Comparison of ENCODE assay signal across 1 cellular context in the genomic region with DNA sequence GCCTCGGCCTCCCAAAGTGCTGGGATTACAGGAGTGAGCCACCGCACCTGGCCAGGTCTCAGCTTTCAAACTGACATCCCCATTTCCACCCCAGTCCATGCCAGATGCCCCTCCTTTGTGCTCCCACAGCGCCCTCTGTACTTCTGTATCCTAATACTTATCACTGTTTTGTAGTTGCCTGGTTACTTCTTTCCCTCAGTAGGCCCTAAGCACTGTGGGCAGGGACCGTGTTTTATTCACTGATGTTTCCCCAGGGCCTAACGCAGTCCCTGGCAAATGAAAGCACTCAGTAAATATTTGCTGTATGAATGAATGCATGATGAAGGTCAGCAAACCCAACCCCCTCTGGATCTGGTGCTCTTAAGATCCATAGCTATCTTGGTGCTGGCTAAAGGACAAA.
TF ChIP-seq lines count a peak whose summit lies in the region.

No MANE protein-coding gene starts in this region.

TF ChIP-seq in endothelial cell of umbilical vein, 7 proteins besides CTCF, POLR2A, EP300 and RAD21:
- no peak for TF ChIP-seq MYC (IDR thresholded peaks at IDR 0.05; ENCODE audit: low read depth, low read length)
- TF ChIP-seq JUN (IDR thresholded peaks at IDR 0.05; ENCODE audit: borderline replicate concordance, insufficient read depth, insufficient read length, low read depth), result no peak
- TF ChIP-seq POLR2AphosphoS5 (IDR thresholded peaks at IDR 0.05; ENCODE audit: insufficient read depth, low read depth, low read length), result no peak
- no peak for TF ChIP-seq MAX (IDR thresholded peaks at IDR 0.05; ENCODE audit: insufficient read depth, insufficient read length)
- no peak for TF ChIP-seq GATA2 (IDR thresholded peaks at IDR 0.05; ENCODE audit: insufficient read depth, insufficient read length, low read depth, low read length)
- TF ChIP-seq EZH2 (IDR thresholded peaks at IDR 0.05; ENCODE audit: borderline replicate concordance, low read depth, low read length, severe bottlenecking), result no peak
- no peak for TF ChIP-seq FOS (IDR thresholded peaks at IDR 0.05; ENCODE audit: borderline replicate concordance, insufficient read depth, low read length)
